In genomic region chr13:45333251-45333972, GRCh38 we compare ENCODE assay signal across 9 cellular contexts. TPM values are rescaled to one million over a fixed set of nuclear protein-coding genes. Genes with fewer than 3 reads are reported as not detected.
A peak's percentile ranks its signal among the peaks of the same experiment; 100 is the strongest.
DNase-seq lines count a peak whose midpoint lies in the region; ATAC-seq and TF ChIP-seq lines count a peak whose summit lies in the region.
"Had no signal": no experiment of that assay in that cellular context is flagged by ENCODE, and none has a peak within 500 bp of the region (broad histone marks: within the 10 kb centered on the region; RNA-seq: fewer than 3 reads in every experiment).

No MANE protein-coding gene starts in this region.

- H3K4me3 Mint-ChIP-seq in GM23338: no peak overlapping the region
- H3K4me3 Mint-ChIP-seq in activated CD8-positive, alpha-beta T cell treated with anti-CD3 and anti-CD28 coated beads for 36 hours: no peak overlapping the region
- H3K4me3 Mint-ChIP-seq in neural crest cell: peak overlapping the region; percentile 32
- H3K4me3 Mint-ChIP-seq: nephron progenitor cell had no signal

- H3K27ac ChIP-seq in GM23338 (ENCODE audit: low read depth): peak overlapping the region; percentile 85

- CTCF ChIA-PET in activated CD8-positive, alpha-beta T cell treated with anti-CD3 and anti-CD28 coated beads for 36 hours (lab: Charles Lee): interaction anchor here (0.7 to 1.9 kb wide), 3 partner anchors 10 to 24 kb away, joined by 3 to 8 read pairs (median 5); no protein-coding TSS in a partner anchor

- no peak overlapping the region for H3K4me3 ChIP-seq in GM23338

- H2AFZ ChIP-seq in GM23338: no peak overlapping the region

- H3K27ac Mint-ChIP-seq in GM23338 (peak overlapping the region; percentile 20; the same call in 1 of the 2 replicates), neural crest cell (ENCODE audit: unreplicated experiment) (no peak overlapping the region)
- peak overlapping the region; percentile 82 for H3K27ac Mint-ChIP-seq in activated CD8-positive, alpha-beta T cell treated with anti-CD3 and anti-CD28 coated beads for 36 hours

- H3K4me1 Mint-ChIP-seq in GM23338: peaks cover 55% of the 10 kb centered on the region
- peaks cover 88% of the 10 kb centered on the region for H3K4me1 Mint-ChIP-seq in activated CD8-positive, alpha-beta T cell treated with anti-CD3 and anti-CD28 coated beads for 36 hours (ENCODE audit: low read depth)
- peaks cover 63% of the 10 kb centered on the region for H3K4me1 Mint-ChIP-seq in neural crest cell

- DNase-seq in SIG-M5 treated with dmso at 0.1 percent for 504 hours (lab: John Stamatoyannopoulos, UW; ENCODE audit: unreplicated experiment) (peak; percentile 32), SIG-M5 (lab: John Stamatoyannopoulos, UW) (no peak), GM23338 (ENCODE audit: low spot score) (no peak), neural crest cell (ENCODE audit: low read depth, low spot score) (no peak), SHP77 treated with DMSO at 0.1 percent for 48 hours (lab: John Stamatoyannopoulos, UW) (no peak), DMS79 treated with DMSO at 0.1 percent for 48 hours (lab: John Stamatoyannopoulos, UW) (no peak)
- no peak for DNase-seq in activated CD8-positive, alpha-beta T cell treated with anti-CD3 and anti-CD28 coated beads for 36 hours
- DNase-seq: nephron progenitor cell had no signal

- peaks cover 18% of the 10 kb centered on the region for H3K4me1 ChIP-seq in GM23338 (ENCODE audit: insufficient read depth)

- POLR2A ChIA-PET in activated CD8-positive, alpha-beta T cell treated with anti-CD3 and anti-CD28 coated beads for 36 hours (lab: Charles Lee): interaction anchor here (0.8 to 6.0 kb wide), 3 partner anchors 6 to 24 kb away, joined by 3 to 40 read pairs (median 29); partner anchors contain the start of gene TPT1

- no peaks in the 10 kb centered on the region; the same call in 2 of the 3 replicates for H3K9me3 Mint-ChIP-seq in GM23338
- H3K9me3 Mint-ChIP-seq in activated CD8-positive, alpha-beta T cell treated with anti-CD3 and anti-CD28 coated beads for 36 hours: no peaks in the 10 kb centered on the region
- H3K9me3 Mint-ChIP-seq in neural crest cell: no peaks in the 10 kb centered on the region
- H3K9me3 Mint-ChIP-seq: nephron progenitor cell had no signal

- H3K27me3 Mint-ChIP-seq in GM23338 (ENCODE audit: insufficient read depth, low read depth, poor library complexity) (peaks cover 21% of the 10 kb centered on the region), neural crest cell (ENCODE audit: low read depth) (no peaks in the 10 kb centered on the region)
- H3K27me3 Mint-ChIP-seq in activated CD8-positive, alpha-beta T cell treated with anti-CD3 and anti-CD28 coated beads for 36 hours: no peaks in the 10 kb centered on the region

- peaks cover 60% of the 10 kb centered on the region for H3F3A ChIP-seq in GM23338 (replicated peaks; ENCODE audit: low read depth)

- no peaks in the 10 kb centered on the region for H3K27me3 ChIP-seq in GM23338 (ENCODE audit: insufficient read depth)

- H3K36me3 Mint-ChIP-seq in GM23338 (ENCODE audit: low read depth): peaks cover 43% of the 10 kb centered on the region
- peaks cover 46% of the 10 kb centered on the region for H3K36me3 Mint-ChIP-seq in activated CD8-positive, alpha-beta T cell treated with anti-CD3 and anti-CD28 coated beads for 36 hours (ENCODE audit: low read depth)
- peaks cover 32% of the 10 kb centered on the region for H3K36me3 Mint-ChIP-seq in neural crest cell (ENCODE audit: low read depth)

- intact Hi-C loops in activated CD8-positive, alpha-beta T cell treated with anti-CD3 and anti-CD28 coated beads for 36 hours (cut with micrococcal nuclease): no loop called here

- TF ChIP-seq CTCF in GM23338 (conservative IDR thresholded peaks at IDR 0.05; ENCODE audit: low read depth in 2 of 2): no peak
- TF ChIP-seq CTCF in activated CD8-positive, alpha-beta T cell treated with anti-CD3 and anti-CD28 coated beads for 36 hours (IDR thresholded peaks at IDR 0.05): no peak
- no peak for TF ChIP-seq CTCF in neural crest cell (conservative IDR thresholded peaks at IDR 0.05)

- no peaks in the 10 kb centered on the region for H3K9me2 ChIP-seq in GM23338 (ENCODE audit: insufficient read depth)

- peaks cover 26% of the 10 kb centered on the region for H3K36me3 ChIP-seq in GM23338 (ENCODE audit: insufficient read depth)

- H4K20me1 ChIP-seq in GM23338 (replicated peaks; ENCODE audit: insufficient read depth): peaks cover 28% of the 10 kb centered on the region

- no peak for ATAC-seq in GM23338
- no peak for ATAC-seq in activated CD8-positive, alpha-beta T cell treated with anti-CD3 and anti-CD28 coated beads for 36 hours
- no peak for ATAC-seq in HG02571 (IDR thresholded peaks at IDR 0.05; ENCODE audit: unreplicated experiment)

- H3K4me2 ChIP-seq in GM23338: no peak overlapping the region

- peaks cover 18% of the 10 kb centered on the region for H3K79me2 ChIP-seq in GM23338 (replicated peaks; ENCODE audit: insufficient read depth)

TF ChIP-seq in GM23338, 12 proteins besides CTCF, POLR2A, EP300 and RAD21:
- no peak for TF ChIP-seq ZNF331 (CRISPR knock-in tag; IDR thresholded peaks at IDR 0.05; ENCODE audit: low read depth)
- TF ChIP-seq POLR2AphosphoS5 (IDR thresholded peaks at IDR 0.05; ENCODE audit: low read depth): no peak; the same call in 1 of the 2 replicates
- TF ChIP-seq EZH2phosphoT487 (IDR thresholded peaks at IDR 0.05; ENCODE audit: unreplicated experiment): no peak
- TF ChIP-seq NANOG (IDR thresholded peaks at IDR 0.05; ENCODE audit: borderline replicate concordance): no peak
- no peak for TF ChIP-seq STAT1 (IDR thresholded peaks at IDR 0.05; ENCODE audit: unreplicated experiment)
- no peak for TF ChIP-seq REST (IDR thresholded peaks at IDR 0.05; ENCODE audit: unreplicated experiment)
- TF ChIP-seq JUNB (IDR thresholded peaks at IDR 0.05; ENCODE audit: unreplicated experiment): no peak

RNA-seq across cellular contexts. Expression of gene TPT1, which starts 7.6 kb away (rescaled TPM):
- total RNA-seq in GM23338 (2014; rRNA removed; shearing (Covaris generic)): 1,385 and 1,395 TPM in 2 replicates
- polyA plus RNA-seq in GM23338 (2016; fragmentation: Nextera tagmentation; extraction: Ambion mirVana): 2,519 and 3,116 TPM in 2 replicates
- total RNA-seq in activated CD8-positive, alpha-beta T cell treated with anti-CD3 and anti-CD28 coated beads for 36 hours: 1,000 to 10,000 TPM; 3,533 to 3,563 TPM
- total RNA-seq in neural crest cell: 2,364 and 2,627 TPM in 2 replicates
